Comparison of ENCODE assay signal across 1 cellular context in genomic region chr16:88510091-88510719, GRCh38.
TF ChIP-seq lines count a peak whose summit lies in the region.

No MANE protein-coding gene starts in this region.

TF ChIP-seq in SK-N-SH treated with all-trans-retinoic acid at 6 μM for 48 hours, 23 proteins besides CTCF, POLR2A, EP300 and RAD21 (continued from another document):
- TF ChIP-seq POU6F1 (CRISPR knock-in tag; IDR thresholded peaks at IDR 0.05; ENCODE audit: borderline replicate concordance, low read depth) = no peak
- no peak for TF ChIP-seq ZFP3 (CRISPR knock-in tag; IDR thresholded peaks at IDR 0.05)
- TF ChIP-seq PATZ1 (CRISPR knock-in tag; IDR thresholded peaks at IDR 0.05; ENCODE audit: borderline replicate concordance) = no peak
- TF ChIP-seq OSR1 (CRISPR knock-in tag; IDR thresholded peaks at IDR 0.05) = no peak
- no peak for TF ChIP-seq ISL1 (CRISPR knock-in tag; IDR thresholded peaks at IDR 0.05)
TF ChIP-seq in SK-N-SH treated with all-trans-retinoic acid at 6 μM for 48 hours: peak in this region for 0.
